Comparison of ENCODE assay signal across 18 cellular contexts in the genomic region with DNA sequence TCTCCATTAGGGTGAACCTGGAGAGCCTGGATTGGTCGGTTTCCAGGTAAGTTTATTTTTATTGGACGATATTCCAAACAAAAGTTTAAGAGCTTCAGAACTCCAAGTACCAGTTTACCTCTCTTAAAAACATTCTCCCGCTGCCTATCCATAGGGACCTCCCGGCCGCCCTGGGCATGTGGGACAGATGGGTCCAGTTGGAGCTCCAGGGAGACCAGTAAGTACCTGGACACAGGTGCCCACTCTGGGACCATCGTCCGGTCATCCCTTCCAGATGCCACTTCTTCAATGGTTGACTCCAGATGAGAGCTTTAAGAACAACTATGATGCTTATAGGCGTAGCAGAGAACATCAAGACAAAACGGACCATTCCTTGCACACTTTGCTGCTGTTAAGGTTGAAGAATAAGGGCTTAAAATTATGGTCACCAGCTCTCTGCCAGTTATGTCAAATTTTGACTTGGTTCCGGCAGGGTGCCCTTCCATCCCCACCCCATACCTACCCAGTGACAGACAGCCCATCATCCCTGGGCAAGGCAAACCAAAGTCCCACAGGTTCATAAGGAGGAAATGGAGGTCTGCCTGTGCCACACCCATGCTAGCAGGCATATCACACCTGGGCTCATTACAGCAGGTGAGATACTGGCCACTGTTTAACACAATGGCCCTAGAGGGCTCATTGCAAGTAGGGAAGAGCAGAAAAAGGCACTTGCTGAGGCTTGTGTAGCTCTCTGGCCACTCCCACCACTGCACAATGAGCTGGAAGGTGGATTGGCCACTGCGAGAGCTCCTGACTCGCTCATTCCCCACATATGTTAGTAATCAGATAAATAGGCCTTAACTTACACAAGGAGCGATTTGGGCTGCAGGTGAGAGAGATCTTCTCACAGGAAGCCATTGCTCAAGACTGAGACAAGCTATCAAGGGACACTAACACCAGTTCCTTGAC.
A peak's percentile ranks its signal among the peaks of the same experiment; 100 is the strongest.
DNase-seq lines count a peak whose midpoint lies in the region; ATAC-seq, FAIRE-seq and TF ChIP-seq lines count a peak whose summit lies in the region.
"Had no signal": no experiment of that assay in that cellular context is flagged by ENCODE, and none has a peak within 500 bp of the region (broad histone marks: within the 10 kb centered on the region; RNA-seq: fewer than 3 reads in every experiment).

No MANE protein-coding gene starts in this region.

- H3K4me1 Mint-ChIP-seq in activated T-helper 17 cell treated with anti-CD3 and anti-CD28 coated beads, Interleukin-2, amount 50 U/mL, for 72 hours: no peaks in the 10 kb centered on the region
- H3K4me1 Mint-ChIP-seq: H9 had no signal

- ATAC-seq in esophagus mucosa (peak; percentile 53), HG02798 (IDR thresholded peaks at IDR 0.05; ENCODE audit: poor library complexity, unreplicated experiment) (no peak)
- ATAC-seq in activated T-helper 17 cell treated with anti-CD3 and anti-CD28 coated beads, Interleukin-2, amount 50 U/mL, for 72 hours (replicated peaks): no peak
- ATAC-seq: PC-3 had no signal

- no peaks in the 10 kb centered on the region for H3K27me3 ChIP-seq in sigmoid colon

- no peak for TF ChIP-seq CTCF in sigmoid colon (IDR thresholded peaks at IDR 0.05)

- H3K9me3 ChIP-seq in sigmoid colon: no peaks in the 10 kb centered on the region

- H3K4me3 ChIP-seq in sigmoid colon: no peak overlapping the region

- no peak for TF ChIP-seq POLR2A in H54 (IDR thresholded peaks at IDR 0.05; ENCODE audit: low read depth, low read length)
- TF ChIP-seq POLR2A in sigmoid colon (IDR thresholded peaks at IDR 0.05): no peak

- peak; percentile 6 for FAIRE-seq in H54 (lab: Jason Lieb, UNC)

- H3K4me1 ChIP-seq in sigmoid colon: peaks cover 0 to 75% (median 47%) of the 10 kb centered on the region in 4 donors

- WGBS in sigmoid colon, 2 donors: 93 to 95% methylated on average over 13 of the region's 13 CpGs

- H3K36me3 Mint-ChIP-seq in activated T-helper 17 cell treated with anti-CD3 and anti-CD28 coated beads, Interleukin-2, amount 50 U/mL, for 72 hours (ENCODE audit: low read depth): no peaks in the 10 kb centered on the region

- no peaks in the 10 kb centered on the region for H3K9me3 Mint-ChIP-seq in activated T-helper 17 cell treated with anti-CD3 and anti-CD28 coated beads, Interleukin-2, amount 50 U/mL, for 72 hours
- H3K9me3 Mint-ChIP-seq: H9 had no signal

- peak; percentile 23 for DNase-seq in NCI-H748 (lab: John Stamatoyannopoulos, UW; ENCODE audit: unreplicated experiment)
- no peak for DNase-seq in NCI-H748 treated with DMSO at 0.1 percent for 48 hours (lab: John Stamatoyannopoulos, UW)
- no peak for DNase-seq in H54 (ENCODE audit: insufficient read length, low spot score)
- DNase-seq in sigmoid colon: no peak
- no peak for DNase-seq in GM19238 (ENCODE audit: insufficient read length, low spot score)
- DNase-seq: DMS79 treated with DMSO at 0.1 percent for 48 hours, H9, KG1, NCI-H1417, NCI-H187, NCI-H2107, NCI-H510A, PC-3 had no signal

- peaks cover 14 to 78% (median 39%) of the 10 kb centered on the region in 4 donors for H3K36me3 ChIP-seq in sigmoid colon

- no peak overlapping the region for H3K4me3 Mint-ChIP-seq in activated T-helper 17 cell treated with anti-CD3 and anti-CD28 coated beads, Interleukin-2, amount 50 U/mL, for 72 hours
- H3K4me3 Mint-ChIP-seq: H9 had no signal

- H3K27me3 Mint-ChIP-seq in activated T-helper 17 cell treated with anti-CD3 and anti-CD28 coated beads, Interleukin-2, amount 50 U/mL, for 72 hours: peaks cover 53% of the 10 kb centered on the region

- peak overlapping the region in 3 of 4 donors; percentile 67 to 98 (median 74) for H3K27ac ChIP-seq in sigmoid colon
- H3K27ac ChIP-seq: 22Rv1, RWPE1 had no signal

- TF ChIP-seq EP300 in sigmoid colon (IDR thresholded peaks at IDR 0.05): no peak

- H3K27ac Mint-ChIP-seq in activated T-helper 17 cell treated with anti-CD3 and anti-CD28 coated beads, Interleukin-2, amount 50 U/mL, for 72 hours: no peak overlapping the region

- intact Hi-C loops in sigmoid colon (cut with DNase I): loop anchor here (5.0 kb wide), 1 partner anchor 213 kb away; no protein-coding TSS in a partner anchor
